29 cellular contexts compared by ENCODE assay signal in the genomic region with DNA sequence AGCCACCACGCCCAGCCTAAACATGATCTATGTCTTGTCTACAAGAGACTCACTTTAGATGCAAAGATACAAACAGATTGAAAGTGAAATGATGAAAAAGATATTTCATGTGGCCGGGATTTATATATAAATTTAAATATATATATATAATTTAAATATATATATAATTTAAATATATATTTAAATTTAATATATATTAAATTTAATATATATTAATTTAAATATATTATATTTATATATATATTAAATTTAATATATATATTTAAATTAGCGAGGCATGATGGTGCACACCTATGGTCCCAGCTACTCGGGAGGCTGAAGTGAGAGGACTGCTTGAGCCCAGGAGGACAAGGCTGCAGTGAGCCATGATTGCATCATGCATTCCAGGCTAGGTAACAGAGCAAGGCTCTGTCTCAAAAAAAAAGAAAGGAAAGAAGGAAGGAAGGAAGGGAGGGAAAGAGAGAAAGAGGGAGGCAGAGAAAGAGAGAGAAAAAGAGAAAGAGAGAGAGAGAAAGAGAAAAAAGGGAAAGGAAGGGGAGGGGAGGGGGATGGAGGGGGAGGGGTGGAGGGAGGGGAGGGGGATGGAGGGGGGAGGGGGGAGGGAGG. TPM values are rescaled to one million over a fixed set of nuclear protein-coding genes. Genes with fewer than 3 reads are reported as not detected.
"Had no signal": no experiment of that assay in that cellular context is flagged by ENCODE, and none has a peak within 500 bp of the region (broad histone marks: within the 10 kb centered on the region; RNA-seq: fewer than 3 reads in every experiment).

No MANE protein-coding gene starts in this region.

- DNase-seq: cortex of kidney; dorsolateral prefrontal cortex; effector CD8-positive, alpha-beta T cell; heart right ventricle; hypothalamus; mammary epithelial cell; naive thymus-derived CD4-positive, alpha-beta T cell; nephron progenitor cell; posterior cingulate gyrus; sigmoid colon; stimulated activated CD4-positive, alpha-beta T cell treated with anti-CD3 and anti-CD28 coated beads, Interleukin-2, amount 100 ng/mL, for 24 hours; stimulated activated naive CD4-positive, alpha-beta T cell; stomach; substantia nigra; transverse colon had no signal

- FAIRE-seq: endometrium, frontal cortex, islet of Langerhans had no signal

- H3K4me3 Mint-ChIP-seq: nephron progenitor cell had no signal

- ATAC-seq: esophagus mucosa; heart right ventricle; left lobe of liver; naive thymus-derived CD4-positive, alpha-beta T cell had no signal

- H3K36me3 ChIP-seq: heart right ventricle, sigmoid colon, stomach, thoracic aorta, transverse colon had no signal

- H3K4me3 ChIP-seq: dorsolateral prefrontal cortex, heart right ventricle, sigmoid colon, skin epidermis, stomach, thoracic aorta, transverse colon had no signal

- H3K4me1 Mint-ChIP-seq: nephron progenitor cell had no signal

- H3K27me3 ChIP-seq: dorsolateral prefrontal cortex had no signal

- H3K27ac ChIP-seq: dorsolateral prefrontal cortex, heart right ventricle, sigmoid colon, skin epidermis, stomach, thoracic aorta, transverse colon had no signal

- H3K4me1 ChIP-seq: heart right ventricle, sigmoid colon, stomach, transverse colon had no signal

- H3K9me3 ChIP-seq: thoracic aorta, transverse colon had no signal

- H3K27ac Mint-ChIP-seq: nephron progenitor cell had no signal

RNA-seq across cellular contexts. Expression of gene PRR36, which starts 51.2 kb away (rescaled TPM):
- total RNA-seq: glomerular endothelial cell, mesenteric fat pad, osteoblast, sigmoid colon, thoracic aorta had no signal
- polyA plus RNA-seq: fibroblast of lung had no signal

RNA-seq across cellular contexts. Expression of gene CLEC4M, which starts 60.0 kb away (rescaled TPM):
- total RNA-seq: esophagus mucosa; fibroblast of lung; frontal cortex; heart right ventricle; lower leg skin; mammary epithelial cell; mesenteric fat pad; mononuclear cell; naive thymus-derived CD4-positive, alpha-beta T cell; osteoblast; thoracic aorta; ureter had no signal
- polyA plus RNA-seq: fibroblast of lung, heart right ventricle, mammary epithelial cell, stomach had no signal
